Comparison of ENCODE assay signal across 34 cellular contexts in the genomic region with DNA sequence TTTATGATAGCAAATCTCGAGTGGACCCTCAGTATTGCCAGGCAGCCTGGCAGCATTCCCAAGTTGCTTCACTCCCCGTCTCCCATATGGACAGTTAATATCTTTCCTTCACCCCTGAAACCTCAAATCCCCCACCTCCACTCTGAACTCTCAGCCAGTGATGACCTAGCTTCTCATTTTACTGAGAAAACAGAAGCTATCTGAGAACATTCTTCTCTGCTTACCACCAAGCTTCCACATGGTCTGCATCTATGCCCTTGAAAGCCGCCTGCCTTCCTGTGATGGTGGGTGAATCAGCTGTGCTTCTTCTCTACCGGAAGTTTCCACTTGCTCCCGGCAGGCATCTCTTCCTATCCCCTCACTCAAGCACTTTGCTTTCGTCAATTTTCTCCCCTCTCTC.
"Had no signal": no experiment of that assay in that cellular context is flagged by ENCODE, and none has a peak within 500 bp of the region (broad histone marks: within the 10 kb centered on the region; RNA-seq: fewer than 3 reads in every experiment).

No MANE protein-coding gene starts in this region.

- H3K4me2 ChIP-seq: smooth muscle cell had no signal

- H3K9me3 Mint-ChIP-seq: nephron; stimulated activated memory B cell treated with anti-CD40 and anti-IgM and Interleukin-4, amounts not matched to agents 10 μg/mL and 1 μg/mL and 100 μg/mL, for 72 hours; stimulated activated naive CD8-positive, alpha-beta T cell treated with anti-CD3 and anti-CD28 coated beads, Interleukin-15, amount 100 ng/mL, for 72 hours; T-helper 2 cell treated with Interferon-gamma antibody and Interleukin-4, amounts not matched to agents 5 μg/mL and 100 μg/mL, for 36 hours had no signal

- H3K4me3 Mint-ChIP-seq: activated naive CD8-positive, alpha-beta T cell; nephron; stimulated activated memory B cell treated with anti-CD40 and anti-IgM and Interleukin-4, amounts not matched to agents 10 μg/mL and 1 μg/mL and 100 μg/mL, for 72 hours; stimulated activated naive CD8-positive, alpha-beta T cell treated with anti-CD3 and anti-CD28 coated beads, Interleukin-15, amount 100 ng/mL, for 72 hours; T-helper 2 cell treated with Interferon-gamma antibody and Interleukin-4, amounts not matched to agents 5 μg/mL and 100 μg/mL, for 36 hours had no signal

- H3K27ac Mint-ChIP-seq: activated naive CD8-positive, alpha-beta T cell; nephron; progenitor cell of endocrine pancreas; stimulated activated memory B cell treated with anti-CD40 and anti-IgM and Interleukin-4, amounts not matched to agents 10 μg/mL and 1 μg/mL and 100 μg/mL, for 72 hours; stimulated activated naive CD8-positive, alpha-beta T cell treated with anti-CD3 and anti-CD28 coated beads, Interleukin-15, amount 100 ng/mL, for 72 hours; T-helper 2 cell treated with Interferon-gamma antibody and Interleukin-4, amounts not matched to agents 5 μg/mL and 100 μg/mL, for 36 hours had no signal

- ATAC-seq: gastrocnemius medialis; left ventricle myocardium superior; mucosa of descending colon; sciatic nerve; stimulated activated memory B cell treated with anti-CD40 and anti-IgM and Interleukin-4, amounts not matched to agents 10 μg/mL and 1 μg/mL and 100 μg/mL, for 72 hours; stimulated activated naive CD8-positive, alpha-beta T cell treated with anti-CD3 and anti-CD28 coated beads, Interleukin-15, amount 100 ng/mL, for 72 hours had no signal

- H3K4me1 ChIP-seq: adrenal gland, ascending aorta, colonic mucosa, gastrocnemius medialis, thyroid gland, upper lobe of left lung had no signal

- H3K9me3 ChIP-seq: adrenal gland, ascending aorta, colonic mucosa, gastrocnemius medialis, mucosa of descending colon, neutrophil, ovary, thyroid gland, upper lobe of left lung had no signal

- H3K4me1 Mint-ChIP-seq: nephron; stimulated activated memory B cell treated with anti-CD40 and anti-IgM and Interleukin-4, amounts not matched to agents 10 μg/mL and 1 μg/mL and 100 μg/mL, for 72 hours; stimulated activated naive CD8-positive, alpha-beta T cell treated with anti-CD3 and anti-CD28 coated beads, Interleukin-15, amount 100 ng/mL, for 72 hours had no signal

- H3K27ac ChIP-seq: adrenal gland, ascending aorta, colonic mucosa, epithelial cell of prostate, gastrocnemius medialis, neutrophil, ovary, thyroid gland, upper lobe of left lung had no signal

- H3K36me3 Mint-ChIP-seq: activated naive CD8-positive, alpha-beta T cell; stimulated activated memory B cell treated with anti-CD40 and anti-IgM and Interleukin-4, amounts not matched to agents 10 μg/mL and 1 μg/mL and 100 μg/mL, for 72 hours had no signal

- H3K27me3 ChIP-seq: adrenal gland, ascending aorta, colonic mucosa, gastrocnemius medialis, neutrophil, ovary, thyroid gland, upper lobe of left lung had no signal

- DNase-seq: activated CD4-positive, alpha-beta T cell treated with anti-CD3 and anti-CD28 coated beads for 4 hours; activated CD4-positive, alpha-beta T cell treated with anti-CD3 and anti-CD28 coated beads, Interleukin-2, amount 50 U/mL, for 48 hours; activated CD4-positive, CD25-positive, alpha-beta regulatory T cell; activated CD8-positive, alpha-beta memory T cell treated with anti-CD3 and anti-CD28 coated beads for 24 hours; activated effector memory CD4-positive, alpha-beta T cell treated with Interleukin-2 at 50 U/mL for 16 hours; activated naive CD4-positive, alpha-beta T cell treated with Interleukin-2 at 50 U/mL for 16 hours; adrenal gland; colonic mucosa; effector CD8-positive, alpha-beta T cell; gastrocnemius medialis; glutamatergic neuron; islet precursor cell; left ventricle myocardium superior; mucosa of descending colon; ovary; retina; stimulated activated CD4-positive, alpha-beta T cell treated with anti-CD3 and anti-CD28 coated beads, Interleukin-1b, Interleukin-23, amount 100 ng/mL, for 48 hours; stimulated activated CD4-positive, alpha-beta T cell treated with anti-CD3 and anti-CD28 coated beads, Interleukin-4, amount 100 ng/mL, for 4 hours; stimulated activated CD8-positive, alpha-beta memory T cell treated with anti-CD3 and anti-CD28 coated beads, Interleukin-4, amount 100 ng/mL, for 48 hours; stimulated activated naive CD8-positive, alpha-beta T cell treated with anti-CD3 and anti-CD28 coated beads, Interleukin-15, amount 100 ng/mL, for 72 hours; substantia nigra; T-helper 1 cell; thyroid gland; upper lobe of left lung had no signal

- H3K36me3 ChIP-seq: adrenal gland, ascending aorta, colonic mucosa, gastrocnemius medialis, neutrophil, ovary, thyroid gland, upper lobe of left lung had no signal

- H3K4me3 ChIP-seq: adrenal gland, ascending aorta, colonic mucosa, gastrocnemius medialis, mucosa of descending colon, ovary, smooth muscle cell, thyroid gland, upper lobe of left lung had no signal

- H3K27me3 Mint-ChIP-seq: progenitor cell of endocrine pancreas; stimulated activated memory B cell treated with anti-CD40 and anti-IgM and Interleukin-4, amounts not matched to agents 10 μg/mL and 1 μg/mL and 100 μg/mL, for 72 hours; stimulated activated naive CD8-positive, alpha-beta T cell treated with anti-CD3 and anti-CD28 coated beads, Interleukin-15, amount 100 ng/mL, for 72 hours had no signal
